Comparison of ENCODE assay signal across 26 cellular contexts in genomic region chr19:17415107-17415506, GRCh38. TPM values are rescaled to one million over a fixed set of nuclear protein-coding genes. Genes with fewer than 3 reads are reported as not detected.
A peak's percentile ranks its signal among the peaks of the same experiment; 100 is the strongest.
DNase-seq lines count a peak whose midpoint lies in the region; ATAC-seq, FAIRE-seq and TF ChIP-seq lines count a peak whose summit lies in the region.
"Had no signal": no experiment of that assay in that cellular context is flagged by ENCODE, and none has a peak within 500 bp of the region (broad histone marks: within the 10 kb centered on the region; RNA-seq: fewer than 3 reads in every experiment).

No MANE protein-coding gene starts in this region.

- H3K4me1 ChIP-seq in DOHH2 (ENCODE audit: control insufficient read depth, low read length) (peaks cover 48% of the 10 kb centered on the region), HUES48 (ENCODE audit: control insufficient read depth, insufficient read depth, low read length) (peaks cover 21% of the 10 kb centered on the region; the same call in 1 of the 2 replicates), adipocyte (ENCODE audit: control insufficient read depth, insufficient read depth, low read length) (peaks cover 12% of the 10 kb centered on the region), mesendoderm (ENCODE audit: control insufficient read depth, low read depth, low read length) (peaks cover 3% of the 10 kb centered on the region)

- no peak for FAIRE-seq in D721Med (lab: Jason Lieb, UNC)
- FAIRE-seq: bronchial epithelial cell, frontal cortex, GM18507 had no signal

- ATAC-seq in GM21576 (IDR thresholded peaks at IDR 0.05; ENCODE audit: unreplicated experiment) = no peak
- ATAC-seq: activated CD8-positive, alpha-beta T cell treated with anti-CD3 and anti-CD28 coated beads for 36 hours; activated naive CD8-positive, alpha-beta T cell treated with anti-CD3 and anti-CD28 coated beads, Interleukin-2, amount 50 U/mL, for 24 hours; activated T-cell treated with anti-CD3 and anti-CD28 coated beads, Interleukin-2, amount 50 U/mL, for 72 hours; HCT116; left ventricle myocardium superior; sciatic nerve; T-helper 17 cell had no signal

- no peak overlapping the region for H3K4ac ChIP-seq in mesendoderm (ENCODE audit: low read depth, low read length)

- no peak overlapping the region for H2BK120ac ChIP-seq in mesendoderm (ENCODE audit: low read depth, low read length)

- TF ChIP-seq CTCF in DOHH2 (IDR thresholded peaks at IDR 0.05; ENCODE audit: low read depth, low read length, poor library complexity, severe bottlenecking) = no peak
- no peak for TF ChIP-seq CTCF in D721Med (IDR thresholded peaks at IDR 0.05; ENCODE audit: insufficient read depth, missing control alignments)

- H3K4me3 ChIP-seq in DOHH2 (ENCODE audit: low read length) (no peak overlapping the region), HUES48 (ENCODE audit: low read depth, low read length) (peak overlapping the region; percentile 48), adipocyte (ENCODE audit: low read length) (no peak overlapping the region), mesendoderm (ENCODE audit: low read length) (no peak overlapping the region)
- H3K4me3 ChIP-seq: SJCRH30, stomach, vagina had no signal

- no peak overlapping the region for H3K23ac ChIP-seq in mesendoderm (ENCODE audit: low read length)

- no peaks in the 10 kb centered on the region for H4K20me1 ChIP-seq in DOHH2 (ENCODE audit: control insufficient read depth, insufficient read depth, low read depth, low read length)

- H2BK15ac ChIP-seq in mesendoderm (replicated peaks; ENCODE audit: low read depth) = no peak overlapping the region

- peaks cover 45% of the 10 kb centered on the region for H3K79me2 ChIP-seq in DOHH2 (ENCODE audit: control insufficient read depth, low read length)
- no peaks in the 10 kb centered on the region for H3K79me2 ChIP-seq in mesendoderm (ENCODE audit: control insufficient read depth, insufficient read depth, low read length)

- H2BK5ac ChIP-seq in mesendoderm (ENCODE audit: low read length) = no peak overlapping the region

- no peak for DNase-seq in adipocyte (ENCODE audit: low read depth)
- DNase-seq in mesendoderm = peak; percentile 66
- DNase-seq in NCI-H1105 treated with DMSO at 0.1 percent for 48 hours (lab: John Stamatoyannopoulos, UW) = no peak
- no peak for DNase-seq in activated effector memory CD4-positive, alpha-beta T cell treated with anti-CD3 and anti-CD28 coated beads, Interleukin-2, amount 50 U/mL, for 16 hours
- DNase-seq in D721Med (ENCODE audit: insufficient read length, low spot score) = no peak
- DNase-seq: activated CD8-positive, alpha-beta T cell treated with anti-CD3 and anti-CD28 coated beads for 36 hours; activated naive CD8-positive, alpha-beta T cell treated with anti-CD3 and anti-CD28 coated beads, Interleukin-2, amount 50 U/mL, for 24 hours; activated T-cell treated with anti-CD3 and anti-CD28 coated beads, Interleukin-2, amount 50 U/mL, for 72 hours; CD4-positive, alpha-beta T cell; dermis blood vessel endothelial cell; left ventricle myocardium superior; OCI-M1; SJCRH30; stomach; T-helper 17 cell had no signal

- peak overlapping the region; percentile 78 for H3K56ac ChIP-seq in mesendoderm (ENCODE audit: low read length)

- no peaks in the 10 kb centered on the region for H3K9me2 ChIP-seq in DOHH2 (replicated peaks; ENCODE audit: control insufficient read depth, low read length)

- H3K36me3 ChIP-seq in DOHH2 (ENCODE audit: control insufficient read depth, low read length) (peaks cover 47% of the 10 kb centered on the region), HUES48 (ENCODE audit: control insufficient read depth, insufficient read depth, low read length) (no peaks in the 10 kb centered on the region), adipocyte (ENCODE audit: control insufficient read depth, insufficient read depth, low read length, severe bottlenecking) (no peaks in the 10 kb centered on the region), mesendoderm (ENCODE audit: control insufficient read depth, insufficient read depth, low read length) (no peaks in the 10 kb centered on the region)
- H3K36me3 ChIP-seq: SJCRH30, vagina had no signal

- no peak overlapping the region for H3K4me2 ChIP-seq in DOHH2 (ENCODE audit: low read length)
- no peak overlapping the region for H3K4me2 ChIP-seq in mesendoderm (ENCODE audit: low read length)

- H3K27me3 ChIP-seq in DOHH2 (ENCODE audit: control insufficient read depth, low read length) (no peaks in the 10 kb centered on the region), HUES48 (ENCODE audit: control insufficient read depth, insufficient read depth, low read length) (peaks cover 11% of the 10 kb centered on the region), adipocyte (replicated peaks; ENCODE audit: control insufficient read depth, insufficient read depth, low read length) (no peaks in the 10 kb centered on the region), mesendoderm (ENCODE audit: insufficient read depth, low read length, poor library complexity) (no peaks in the 10 kb centered on the region)
- H3K27me3 ChIP-seq: SJCRH30, vagina had no signal

- H3K9ac ChIP-seq in HUES48 (ENCODE audit: low read depth, low read length) = no peak overlapping the region
- H3K9ac ChIP-seq in adipocyte (ENCODE audit: low read length) = peak overlapping the region; percentile 60
- no peak overlapping the region for H3K9ac ChIP-seq in mesendoderm (ENCODE audit: low read length)

- no peaks in the 10 kb centered on the region for H3K9me3 ChIP-seq in DOHH2 (ENCODE audit: control insufficient read depth, insufficient read depth, low read length)
- H3K9me3 ChIP-seq in HUES48 (ENCODE audit: control insufficient read depth, insufficient read depth, low read length) = no peaks in the 10 kb centered on the region
- no peaks in the 10 kb centered on the region for H3K9me3 ChIP-seq in adipocyte (ENCODE audit: control insufficient read depth, low read length)
- H3K9me3 ChIP-seq: SJCRH30, stomach, vagina had no signal

- H2AK5ac ChIP-seq in mesendoderm (ENCODE audit: low read length) = no peak overlapping the region

- WGBS in mesendoderm (ENCODE audit: extremely low coverage, insufficient coverage, low lambda C conversion rate) = no CpG with 5 or more reads among the region's 6 CpGs

- peaks cover 22% of the 10 kb centered on the region for H3F3A ChIP-seq in DOHH2 (ENCODE audit: control insufficient read depth, insufficient read depth)

- H3K27ac ChIP-seq in DOHH2 (ENCODE audit: low read depth, low read length) (peak overlapping the region; percentile 94; the same call in 1 of the 2 replicates), HUES48 (ENCODE audit: low read depth, low read length) (peak overlapping the region; percentile 94), mesendoderm (ENCODE audit: low read depth, low read length) (no peak overlapping the region)
- H3K27ac ChIP-seq: SJCRH30, vagina, VCaP had no signal

- no peak overlapping the region for H4K8ac ChIP-seq in mesendoderm (ENCODE audit: low read depth, low read length)

- H4K5ac ChIP-seq in mesendoderm (ENCODE audit: low read length) = no peak overlapping the region

- no peak overlapping the region for H3K18ac ChIP-seq in mesendoderm (ENCODE audit: low read length)

- no peaks in the 10 kb centered on the region for H3K79me1 ChIP-seq in mesendoderm (ENCODE audit: low read length)

RNA-seq across cellular contexts. Expression of gene MVB12A, which starts 4.7 kb away (rescaled TPM):
- 24.2 TPM for polyA plus RNA-seq in mesendoderm (2013, experiment 1 of 2)
- polyA plus RNA-seq in mesendoderm (2013, experiment 2 of 2) = 22.3 TPM

RNA-seq across cellular contexts. Expression of gene BST2, which starts 9.7 kb away (rescaled TPM):
- 4.3 TPM for polyA plus RNA-seq in mesendoderm (2013, experiment 1 of 2)
- 4.1 TPM for polyA plus RNA-seq in mesendoderm (2013, experiment 2 of 2)

RNA-seq across cellular contexts. Expression of gene CCDC194, which starts 21.1 kb away (rescaled TPM):
- not detected for polyA plus RNA-seq in mesendoderm (2013, experiment 1 of 2)
- polyA plus RNA-seq in mesendoderm (2013, experiment 2 of 2) = not detected
- polyA plus RNA-seq: AG04450, stomach had no signal

RNA-seq across cellular contexts. Expression of gene TMEM221, which starts 33.4 kb away (rescaled TPM):
- 0.22 TPM for polyA plus RNA-seq in mesendoderm (2013, experiment 1 of 2)
- polyA plus RNA-seq in mesendoderm (2013, experiment 2 of 2) = 0.25 TPM

RNA-seq across cellular contexts. Expression of gene PLVAP, which starts 38.0 kb away (rescaled TPM):
- 0.06 TPM for polyA plus RNA-seq in mesendoderm (2013, experiment 1 of 2)
- polyA plus RNA-seq in mesendoderm (2013, experiment 2 of 2) = 0.08 TPM
- polyA plus RNA-seq: AG04450 had no signal
